ENCODE assay signal across 21 cellular contexts in genomic region chr10:49056356-49056755, GRCh38. TPM values are rescaled to one million over a fixed set of nuclear protein-coding genes. Genes with fewer than 3 reads are reported as not detected.
DNase-seq lines count a peak whose midpoint lies in the region; ATAC-seq and TF ChIP-seq lines count a peak whose summit lies in the region.
"Had no signal": no experiment of that assay in that cellular context is flagged by ENCODE, and none has a peak within 500 bp of the region (broad histone marks: within the 10 kb centered on the region; RNA-seq: fewer than 3 reads in every experiment).

No MANE protein-coding gene starts in this region.

- H3K79me2 ChIP-seq in mesendoderm (ENCODE audit: control insufficient read depth, insufficient read depth, low read length) = no peaks in the 10 kb centered on the region

- H3K9ac ChIP-seq in endodermal cell (ENCODE audit: extremely low read depth, low read length, poor library complexity, severe bottlenecking) (no peak overlapping the region), mesendoderm (ENCODE audit: low read length) (no peak overlapping the region)

- WGBS in endodermal cell (ENCODE audit: insufficient coverage in 1 of 2, insufficient read length in 1 of 2), 2 experiments = 70 to 75% methylated on average over 1 of the region's 1 CpG
- WGBS in mesendoderm (ENCODE audit: extremely low coverage, insufficient coverage, low lambda C conversion rate) = no CpG with 5 or more reads among the region's 1 CpG

- no peak overlapping the region for H3K27ac ChIP-seq in HEK293 (ENCODE audit: extremely low read depth, low read depth, low read length)
- no peak overlapping the region for H3K27ac ChIP-seq in endodermal cell (ENCODE audit: low read depth, low read length)
- no peak overlapping the region for H3K27ac ChIP-seq in mesendoderm (ENCODE audit: low read depth, low read length)
- H3K27ac ChIP-seq: 22Rv1, SJSA1, tibial nerve had no signal

- ATAC-seq in HG03196 (IDR thresholded peaks at IDR 0.05; ENCODE audit: unreplicated experiment) = no peak
- ATAC-seq: GM23338; stimulated activated effector memory CD8-positive, alpha-beta T cell treated with anti-CD3 and anti-CD28 coated beads, Interleukin-12 subunit alpha, Interleukin-12 subunit beta, amount 100 ng/mL, for 72 hours had no signal

- no peak overlapping the region for H3K4me2 ChIP-seq in mesendoderm (ENCODE audit: low read length)
- H3K4me2 ChIP-seq: GM23338 had no signal

- CTCF ChIA-PET in HEK293 (lab: Yijun Ruan, JAX) = no interaction called here

- H3K36me3 ChIP-seq in HEK293 (ENCODE audit: control insufficient read depth in 2 of 2, insufficient read depth in 1 of 2, low read length in 2 of 2) (no peaks in the 10 kb centered on the region), endodermal cell (ENCODE audit: control insufficient read depth, insufficient read depth, low read length) (no peaks in the 10 kb centered on the region), mesendoderm (ENCODE audit: control insufficient read depth, insufficient read depth, low read length) (no peaks in the 10 kb centered on the region)
- H3K36me3 ChIP-seq: SJSA1, tibial nerve had no signal

- H2BK5ac ChIP-seq in mesendoderm (ENCODE audit: low read length) = no peak overlapping the region

- no peak overlapping the region for H3K56ac ChIP-seq in mesendoderm (ENCODE audit: low read length)

- H3K27me3 ChIP-seq in endodermal cell (ENCODE audit: control insufficient read depth, insufficient read depth, low read length, poor library complexity, severe bottlenecking) (no peaks in the 10 kb centered on the region), mesendoderm (ENCODE audit: insufficient read depth, low read length, poor library complexity) (no peaks in the 10 kb centered on the region)
- H3K27me3 ChIP-seq: SJSA1, tibial nerve had no signal

- POLR2A ChIA-PET in HEK293 (lab: Yijun Ruan, JAX) = no interaction called here

- H3K4ac ChIP-seq in mesendoderm (ENCODE audit: low read depth, low read length) = no peak overlapping the region

- no peak overlapping the region for H3K27ac Mint-ChIP-seq in endodermal cell
- H3K27ac Mint-ChIP-seq: GM23338; stimulated activated effector memory CD8-positive, alpha-beta T cell treated with anti-CD3 and anti-CD28 coated beads, Interleukin-12 subunit alpha, Interleukin-12 subunit beta, amount 100 ng/mL, for 72 hours had no signal

- DNase-seq in NCI-H146 (lab: John Stamatoyannopoulos, UW) (peak; percentile 58), NCI-H146 treated with DMSO at 0.1 percent for 48 hours (lab: John Stamatoyannopoulos, UW; ENCODE audit: unreplicated experiment) (no peak), endodermal cell (peak; percentile 41), mesendoderm (peak; percentile 4), superior temporal gyrus (ENCODE audit: extremely low spot score) (no peak), DMS79 treated with DMSO at 0.1 percent for 48 hours (lab: John Stamatoyannopoulos, UW) (no peak)
- DNase-seq: activated effector memory CD4-positive, alpha-beta T cell treated with anti-CD3 and anti-CD28 coated beads, Interleukin-2, amount 50 U/mL, for 16 hours; amniotic stem cell; central memory CD4-positive, alpha-beta T cell; NCI-H1048; NCI-H524 treated with DMSO at 0.1 percent for 48 hours; OCI-M1; stimulated activated CD4-positive, alpha-beta T cell treated with anti-CD3 and anti-CD28 coated beads, Interleukin-12 subunit alpha, Interleukin-12 subunit beta, amount 100 ng/mL, for 4 hours; T1000 had no signal

- no peaks in the 10 kb centered on the region for H3K36me3 Mint-ChIP-seq in endodermal cell (ENCODE audit: low read depth)
- H3K36me3 Mint-ChIP-seq: stimulated activated effector memory CD8-positive, alpha-beta T cell treated with anti-CD3 and anti-CD28 coated beads, Interleukin-12 subunit alpha, Interleukin-12 subunit beta, amount 100 ng/mL, for 72 hours had no signal

- H3K27me3 Mint-ChIP-seq in endodermal cell (ENCODE audit: insufficient read depth) = peaks cover 5% of the 10 kb centered on the region

- H3K9me3 ChIP-seq in HEK293 (ENCODE audit: control insufficient read depth, insufficient read depth, low read depth, low read length) (no peaks in the 10 kb centered on the region), endodermal cell (ENCODE audit: control insufficient read depth, low read length) (peaks cover under 1% of the 10 kb centered on the region)
- H3K9me3 ChIP-seq: SJSA1 had no signal

- H3K79me1 ChIP-seq in mesendoderm (ENCODE audit: low read length) = no peaks in the 10 kb centered on the region

- TF ChIP-seq CTCF in HEK293 (tag by site-specific recombination; IDR thresholded peaks at IDR 0.05) (no peak), endodermal cell (conservative IDR thresholded peaks at IDR 0.05) (no peak)

- H2BK120ac ChIP-seq in mesendoderm (ENCODE audit: low read depth, low read length) = no peak overlapping the region

- no peaks in the 10 kb centered on the region for H3K4me1 Mint-ChIP-seq in endodermal cell
- H3K4me1 Mint-ChIP-seq: GM23338 had no signal

- no peak overlapping the region for H3K18ac ChIP-seq in mesendoderm (ENCODE audit: low read length)

- no peak overlapping the region for H4K8ac ChIP-seq in mesendoderm (ENCODE audit: low read depth, low read length)

- no peak overlapping the region for H3K4me3 Mint-ChIP-seq in endodermal cell
- H3K4me3 Mint-ChIP-seq: GM23338; stimulated activated effector memory CD8-positive, alpha-beta T cell treated with anti-CD3 and anti-CD28 coated beads, Interleukin-12 subunit alpha, Interleukin-12 subunit beta, amount 100 ng/mL, for 72 hours had no signal

- no peak overlapping the region for H3K4me3 ChIP-seq in HEK293 (ENCODE audit: low read depth, low read length)
- H3K4me3 ChIP-seq in endodermal cell (ENCODE audit: low read length) = no peak overlapping the region
- no peak overlapping the region for H3K4me3 ChIP-seq in mesendoderm (ENCODE audit: low read length)
- H3K4me3 ChIP-seq: GM23338, SJSA1, tibial nerve had no signal

- H2AK5ac ChIP-seq in mesendoderm (ENCODE audit: low read length) = no peak overlapping the region

- H3K23ac ChIP-seq in mesendoderm (ENCODE audit: low read length) = no peak overlapping the region

- H3K9me3 Mint-ChIP-seq in endodermal cell = peaks cover 16% of the 10 kb centered on the region

- H2BK15ac ChIP-seq in mesendoderm (replicated peaks; ENCODE audit: low read depth) = no peak overlapping the region

- H3K4me1 ChIP-seq in HEK293 (ENCODE audit: control insufficient read depth, insufficient read depth, low read length) (no peaks in the 10 kb centered on the region), endodermal cell (ENCODE audit: control insufficient read depth, insufficient read depth, low read length) (no peaks in the 10 kb centered on the region), mesendoderm (ENCODE audit: control insufficient read depth, low read depth, low read length) (no peaks in the 10 kb centered on the region)
- H3K4me1 ChIP-seq: SJSA1 had no signal

- H4K5ac ChIP-seq in mesendoderm (ENCODE audit: low read length) = no peak overlapping the region

TF ChIP-seq in HEK293, 187 proteins besides CTCF, POLR2A, EP300 and RAD21:
- TF ChIP-seq ZIC2 (tag by site-specific recombination; IDR thresholded peaks at IDR 0.05) (peak; percentile 60), ZNF155 (tag by site-specific recombination; IDR thresholded peaks at IDR 0.05) (no peak)

RNA-seq across cellular contexts. Expression of gene VSTM4, which starts 59.0 kb away (rescaled TPM):
- total RNA-seq in endodermal cell = under 1 TPM; 0.51 to 0.77 TPM
- 1.4 TPM for polyA plus RNA-seq in endodermal cell (2013, experiment 1 of 2)
- 1.1 TPM for polyA plus RNA-seq in endodermal cell (2013, experiment 2 of 2)
- polyA plus RNA-seq in mesendoderm (2013, experiment 1 of 2) = 0.31 TPM
- polyA plus RNA-seq in mesendoderm (2013, experiment 2 of 2) = 0.28 TPM

Comparison
In these comparisons a context has a peak if more than half of its experiments do, and no peak if none do; other contexts are left out.
1. DNase-seq: peak in NCI-H146 (single experiment), endodermal cell (single experiment) and mesendoderm (single experiment); none in NCI-H146 treated with DMSO at 0.1 percent for 48 hours (single experiment), superior temporal gyrus (single experiment) and DMS79 treated with DMSO at 0.1 percent for 48 hours (single experiment).